ENCODE assay signal across 21 cellular contexts in genomic region chr1:44689447-44689765, GRCh38. TPM values are rescaled to one million over a fixed set of nuclear protein-coding genes. Genes with fewer than 3 reads are reported as not detected.
A peak's percentile ranks its signal among the peaks of the same experiment; 100 is the strongest.
DNase-seq lines count a peak whose midpoint lies in the region; ATAC-seq and TF ChIP-seq lines count a peak whose summit lies in the region.
"Had no signal": no experiment of that assay in that cellular context is flagged by ENCODE, and none has a peak within 500 bp of the region (broad histone marks: within the 10 kb centered on the region; RNA-seq: fewer than 3 reads in every experiment).

No MANE protein-coding gene starts in this region.

- H3K4me1 ChIP-seq in A673 (ENCODE audit: insufficient read depth, low read length, poor library complexity, severe bottlenecking) (peaks cover 4% of the 10 kb centered on the region), HAP-1 (peaks cover 22% of the 10 kb centered on the region), adrenal gland (replicated peaks in 1 of 2) (no peaks in the 10 kb centered on the region)

- no TSS peak for BruUV-seq in A673 (replicated peaks; lab: Mats Ljungman, UMichigan)

- H3K9me3 ChIP-seq in A673 (ENCODE audit: low read depth, low read length, poor library complexity, severe bottlenecking) (no peaks in the 10 kb centered on the region), HAP-1 (no peaks in the 10 kb centered on the region), adrenal gland (replicated peaks in 1 of 3) (no peaks in the 10 kb centered on the region)
- H3K9me3 ChIP-seq: A549 had no signal

- WGBS in adrenal gland, 4 donors, result 60 to 75% (median 66%) methylated on average over 3 of the region's 3 CpGs

- ATAC-seq in left colon, result peak; percentile 12
- ATAC-seq in GM21390 (IDR thresholded peaks at IDR 0.05; ENCODE audit: unreplicated experiment), result no peak
- ATAC-seq: A549 had no signal

- H3K4me3 ChIP-seq in A673 (ENCODE audit: low read depth, low read length, poor library complexity, severe bottlenecking), result no peak overlapping the region
- H3K4me3 ChIP-seq in HAP-1, result no peak overlapping the region
- H3K4me3 ChIP-seq in adrenal gland, result no peak overlapping the region
- H3K4me3 ChIP-seq: A549 had no signal

- CTCF ChIA-PET in A673 (lab: Charles Lee), result no interaction called here

- POLR2A ChIA-PET in A673 (lab: Charles Lee; ENCODE audit: low non-redundant PET), result no interaction called here

- no peak for TF ChIP-seq POLR2A in adrenal gland (IDR thresholded peaks at IDR 0.05)

- TF ChIP-seq CTCF in A673 (conservative IDR thresholded peaks at IDR 0.05; ENCODE audit: low read depth, low read length) (no peak), adrenal gland (IDR thresholded peaks at IDR 0.05) (no peak)

- in situ Hi-C loops in HAP-1 (cut with MboI; ENCODE audit: low sequenced_read_pairs), result no loop called here

- H3K36me3 ChIP-seq in A673 (ENCODE audit: insufficient read depth, low read length, poor library complexity, severe bottlenecking) (no peaks in the 10 kb centered on the region), HAP-1 (replicated peaks) (no peaks in the 10 kb centered on the region), adrenal gland (replicated peaks in 1 of 2) (no peaks in the 10 kb centered on the region)

- DNase-seq in A673 (ENCODE audit: low spot score) (peak; percentile 35), HAP-1 (ENCODE audit: low spot score in 2 of 2) (peak; percentile 57 to 91), NCI-H526 (lab: John Stamatoyannopoulos, UW) (peak; percentile 38 to 61), left colon (no peak), middle frontal gyrus (ENCODE audit: extremely low spot score, low spot score) (no peak), adrenal gland (no peak)
- DNase-seq: 8988T; C1 segment of cervical spinal cord; Calu3; CD4-positive, alpha-beta memory T cell; COR-L47; DMS53; DMS79 treated with DMSO at 0.1 percent for 48 hours; GF-D8; H9 had no signal

- no peak overlapping the region for H3K27ac ChIP-seq in A673 (ENCODE audit: low read depth, low read length, poor library complexity, severe bottlenecking)
- H3K27ac ChIP-seq in adrenal gland, result no peak overlapping the region
- H3K27ac ChIP-seq: A549 had no signal

- intact Hi-C loops in A673 (cut with micrococcal nuclease; ENCODE audit: unreplicated experiment), result no loop called here
- intact Hi-C loops in left colon (cut with DNase I, micrococcal nuclease), result no loop called here
- intact Hi-C loops in adrenal gland (cut with DNase I), result no loop called here

- H3K27me3 ChIP-seq in A673 (replicated peaks; ENCODE audit: insufficient read depth, low read depth, low read length, poor library complexity) (no peaks in the 10 kb centered on the region), HAP-1 (ENCODE audit: low read depth) (no peaks in the 10 kb centered on the region), adrenal gland (no peaks in the 10 kb centered on the region)

RNA-seq across cellular contexts. Expression of gene ARMH1, which starts 14.9 kb away (rescaled TPM):
- total RNA-seq in A673 (2021) (0.26 and 0.87 TPM in 2 replicates), left colon (1 to 10 TPM; 1.1 to 2.3 TPM), adrenal gland (10 to 100 TPM in 1 of 8 donors, 1 to 10 TPM in 5, under 1 TPM in 2; 0.18 to 12.4 (median 3.7) TPM)
- polyA plus RNA-seq in adrenal gland, result 10 to 100 TPM in 2 of 3 donors, 1 to 10 TPM in 1; 1.8 to 76.0 (median 47.7) TPM
- total RNA-seq: Daoy, G401, H4 had no signal

RNA-seq across cellular contexts. Expression of gene TMEM53, which starts 15.1 kb away (rescaled TPM):
- total RNA-seq in A673 (2021), result 3.3 and 5.6 TPM in 2 replicates
- total RNA-seq in left colon, result 10 to 100 TPM; 31.3 to 35.7 TPM
- total RNA-seq in adrenal gland, result 10 to 100 TPM in 6 of 8 donors, 1 to 10 TPM in 2; 7.2 to 47.4 (median 13.5) TPM
- polyA plus RNA-seq in adrenal gland, result 10 to 100 TPM; 10.5 to 13.5 (median 12.1) TPM

RNA-seq across cellular contexts. Expression of gene RNU5D-1, which starts 41.6 kb away (rescaled TPM):
- not detected in 2 replicates for total RNA-seq in A673 (2021)
- total RNA-seq in left colon, result not detected
- not detected for total RNA-seq in adrenal gland
- polyA plus RNA-seq in adrenal gland, result not detected
- total RNA-seq: Calu3; CD4-positive, alpha-beta memory T cell; Daoy; G401; H4; H9 had no signal
- polyA plus RNA-seq: A549; BJ; CD4-positive, alpha-beta memory T cell had no signal

RNA-seq across cellular contexts. Expression of gene KIF2C, which starts 50.2 kb away (rescaled TPM):
- total RNA-seq in A673 (2021) (127 and 136 TPM in 2 replicates), left colon (1 to 10 TPM; 2.6 to 9.1 TPM), adrenal gland (1 to 10 TPM in 6 of 8 donors, under 1 TPM in 2; 0.26 to 4.1 (median 1.6) TPM)
- polyA plus RNA-seq in adrenal gland, result 1 to 10 TPM in 1 of 3 donors, under 1 TPM in 2; 0.48 to 1.3 (median 0.67) TPM

Comparison
In these comparisons a context has a peak if more than half of its experiments do, and no peak if none do; other contexts are left out.
1. DNase-seq: peak in A673 (single experiment), HAP-1 (2 of 2) and NCI-H526 (2 of 2); none in left colon (0 of 2), middle frontal gyrus (single experiment) and adrenal gland (0 of 7).